21 cellular contexts compared by ENCODE assay signal in the genomic region with DNA sequence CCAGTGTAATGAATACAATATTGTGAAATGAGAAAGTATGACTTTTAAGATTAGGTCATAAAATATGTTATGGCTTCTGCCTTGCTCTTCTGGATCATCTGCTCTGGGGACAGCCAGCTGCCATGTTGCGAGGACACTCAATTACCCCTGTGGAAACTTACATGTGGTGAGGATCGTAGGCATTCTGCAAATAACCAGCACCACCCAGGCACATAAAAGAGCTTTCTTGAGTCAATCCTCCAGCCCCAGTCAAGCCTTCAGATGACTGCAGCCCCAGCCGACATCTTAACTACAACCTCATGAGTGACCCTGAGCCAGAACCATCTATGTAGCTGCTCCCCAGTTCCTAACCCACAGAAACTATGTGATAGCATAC.
"Had no signal": no experiment of that assay in that cellular context is flagged by ENCODE, and none has a peak within 500 bp of the region (broad histone marks: within the 10 kb centered on the region; RNA-seq: fewer than 3 reads in every experiment).

No MANE protein-coding gene starts in this region.

- DNase-seq: activated CD4-positive, alpha-beta T cell treated with anti-CD3 and anti-CD28 coated beads, Interleukin-2, amount 50 U/mL, for 48 hours; activated T-cell treated with anti-CD3 and anti-CD28 coated beads, Interleukin-2, amount 50 U/mL, for 1 hour; amniotic stem cell; body of pancreas; caudate nucleus; dorsolateral prefrontal cortex; foreskin fibroblast; nephron progenitor cell; occipital lobe; posterior cingulate gyrus; retina; stimulated activated CD4-positive, alpha-beta T cell treated with anti-CD3 and anti-CD28 coated beads, Interleukin-12 subunit alpha, Interleukin-12 subunit beta, amount 100 ng/mL, for 4 hours; stimulated activated CD4-positive, alpha-beta T cell treated with anti-CD3 and anti-CD28 coated beads, Interleukin-1b, Interleukin-23, amount 100 ng/mL, for 48 hours; SW 1271; T-helper 2 cell; trophoblast cell had no signal

- H3K9me3 Mint-ChIP-seq: stimulated activated naive CD8-positive, alpha-beta T cell treated with anti-CD3 and anti-CD28 coated beads, Interleukin-15, Interleukin-2, amounts not matched to agents 100 ng/mL and 50 ng/mL, for 24 hours had no signal

- H3K27me3 Mint-ChIP-seq: stimulated activated naive CD8-positive, alpha-beta T cell treated with anti-CD3 and anti-CD28 coated beads, Interleukin-15, Interleukin-2, amounts not matched to agents 100 ng/mL and 50 ng/mL, for 24 hours had no signal

- ATAC-seq: activated naive CD4-positive, alpha-beta T cell treated with anti-CD3 and anti-CD28 coated beads, Interleukin-2, amount 50 U/mL, for 72 hours; body of pancreas had no signal

- H3K4me3 Mint-ChIP-seq: mesothelial cell of epicardium; nephron progenitor cell; stimulated activated naive CD8-positive, alpha-beta T cell treated with anti-CD3 and anti-CD28 coated beads, Interleukin-15, Interleukin-2, amounts not matched to agents 100 ng/mL and 50 ng/mL, for 24 hours had no signal

- H3K36me3 ChIP-seq: suprapubic skin had no signal

- H3K4me3 ChIP-seq: body of pancreas, dorsolateral prefrontal cortex, hepatocyte, suprapubic skin had no signal

- H3K36me3 Mint-ChIP-seq: mesothelial cell of epicardium had no signal

- H3K27ac Mint-ChIP-seq: mesothelial cell of epicardium; nephron progenitor cell; stimulated activated naive CD8-positive, alpha-beta T cell treated with anti-CD3 and anti-CD28 coated beads, Interleukin-15, Interleukin-2, amounts not matched to agents 100 ng/mL and 50 ng/mL, for 24 hours had no signal

- H3K9me3 ChIP-seq: body of pancreas, suprapubic skin had no signal

- H3K27ac ChIP-seq: body of pancreas, dorsolateral prefrontal cortex, suprapubic skin had no signal

- H2AFZ ChIP-seq: hepatocyte had no signal

- H3K4me2 ChIP-seq: hepatocyte had no signal

- H3K27me3 ChIP-seq: body of pancreas, dorsolateral prefrontal cortex, hepatocyte, suprapubic skin had no signal
